8 cellular contexts compared by ENCODE assay signal in the genomic region with DNA sequence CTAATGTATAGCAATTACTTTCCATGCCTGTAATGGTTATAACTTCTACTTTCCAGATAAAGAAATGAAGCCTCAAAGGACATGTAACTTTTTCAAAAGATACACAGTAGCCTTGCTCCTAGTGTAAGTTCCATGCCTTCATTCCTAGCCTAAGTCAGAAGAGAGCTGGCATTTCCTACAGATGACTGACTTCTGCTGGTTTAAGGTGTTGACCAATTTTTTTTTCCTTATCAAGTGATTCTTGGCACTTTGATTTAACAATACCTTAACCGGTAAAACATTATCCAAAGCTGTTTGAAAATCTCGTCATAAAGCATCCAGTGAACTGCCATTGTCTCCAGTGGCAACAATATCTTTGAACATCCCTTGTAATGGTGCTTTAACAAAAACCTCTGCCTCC.
"Had no signal": no experiment of that assay in that cellular context is flagged by ENCODE, and none has a peak within 500 bp of the region (broad histone marks: within the 10 kb centered on the region; RNA-seq: fewer than 3 reads in every experiment).

No MANE protein-coding gene starts in this region.

- H3K4me3 Mint-ChIP-seq: HFFc6, IgD-negative memory B cell had no signal

- ATAC-seq: HCT116, HepG2 had no signal

- FAIRE-seq: HepG2 had no signal

- H3K27ac Mint-ChIP-seq: HFFc6, IgD-negative memory B cell had no signal

- DNase-seq: GM23248, GOT3, H7, HFFc6, KBM-7 had no signal

- H3K36me3 Mint-ChIP-seq: IgD-negative memory B cell had no signal
